1 cellular context compared by ENCODE assay signal in genomic region chr12:49369723-49370145, GRCh38.
TF ChIP-seq lines count a peak whose summit lies in the region.

No MANE protein-coding gene starts in this region.

TF ChIP-seq in H1, 55 proteins besides CTCF, POLR2A, EP300 and RAD21:
- no peak for TF ChIP-seq BACH1 (IDR thresholded peaks at IDR 0.05; ENCODE audit: low read length)
- TF ChIP-seq JUND (IDR thresholded peaks at IDR 0.05; ENCODE audit: low read length), result no peak
- TF ChIP-seq NANOG (IDR thresholded peaks at IDR 0.05; ENCODE audit: insufficient read depth, low read depth, low read length, poor library complexity, severe bottlenecking), result no peak
- no peak for TF ChIP-seq GABPA (IDR thresholded peaks at IDR 0.05; ENCODE audit: borderline replicate concordance, insufficient read depth, low read length)
